In the genomic region with DNA sequence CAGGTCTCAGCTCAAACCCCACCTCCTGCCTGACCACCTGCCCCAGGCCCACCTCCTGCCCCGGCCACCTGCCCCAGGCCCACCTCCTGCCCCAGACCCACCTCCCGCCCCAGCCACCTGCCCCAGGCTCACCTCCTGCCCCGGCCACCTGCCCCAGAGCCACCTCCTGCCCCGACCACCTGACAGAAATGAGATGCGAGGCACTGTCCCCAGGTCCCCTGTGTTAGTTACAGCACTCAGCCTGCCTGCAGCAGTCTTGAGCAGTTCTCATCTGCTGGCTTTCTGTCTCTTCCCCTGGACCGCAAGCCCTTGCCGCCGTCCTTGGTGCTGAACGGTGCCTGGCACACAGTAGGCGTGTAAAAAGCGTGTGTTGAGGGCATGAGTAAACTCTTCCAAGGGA, we compare ENCODE assay signal across 20 cellular contexts.
DNase-seq lines count a peak whose midpoint lies in the region; ATAC-seq, FAIRE-seq and TF ChIP-seq lines count a peak whose summit lies in the region.
"Had no signal": no experiment of that assay in that cellular context is flagged by ENCODE, and none has a peak within 500 bp of the region (broad histone marks: within the 10 kb centered on the region; RNA-seq: fewer than 3 reads in every experiment).

No MANE protein-coding gene starts in this region.

- dilution Hi-C loops in endothelial cell of umbilical vein (cut with MboI; ENCODE audit: extremely low pct_ligation_motif_present, low sequenced_read_pairs) = no loop called here

- no peaks in the 10 kb centered on the region for H3K9me3 ChIP-seq in BLaER1
- H3K9me3 ChIP-seq in H9 (ENCODE audit: control insufficient read depth, low read depth, low read length) = no peaks in the 10 kb centered on the region
- peaks cover 4% of the 10 kb centered on the region for H3K9me3 ChIP-seq in endothelial cell of umbilical vein (replicated peaks; ENCODE audit: control insufficient read depth, insufficient read depth, low read length)
- H3K9me3 ChIP-seq: colonic mucosa, left lung, thyroid gland had no signal

- H3K36me3 Mint-ChIP-seq in H9 (ENCODE audit: insufficient read depth in 1 of 3, low read depth in 3 of 3) (no peaks in the 10 kb centered on the region), neural crest cell (ENCODE audit: low read depth) (no peaks in the 10 kb centered on the region)
- H3K36me3 Mint-ChIP-seq: naive thymus-derived CD4-positive, alpha-beta T cell had no signal

- peak overlapping the region; percentile 33 for H3K18ac ChIP-seq in H9 (ENCODE audit: insufficient read length, low read depth, low read length)

- no peaks in the 10 kb centered on the region for H3K23me2 ChIP-seq in H9 (ENCODE audit: insufficient read length, low read depth, low read length, poor library complexity, severe bottlenecking)

- H3K27me3 Mint-ChIP-seq in H9 (ENCODE audit: low read depth) = peaks cover 72% of the 10 kb centered on the region
- H3K27me3 Mint-ChIP-seq in neural crest cell (ENCODE audit: low read depth) = no peaks in the 10 kb centered on the region
- H3K27me3 Mint-ChIP-seq: activated T-helper 17 cell treated with anti-CD3 and anti-CD28 coated beads, Interleukin-2, amount 50 U/mL, for 72 hours had no signal

- H3K4me2 ChIP-seq in BLaER1 (peak overlapping the region; percentile 95), H9 (ENCODE audit: insufficient read depth, insufficient read length, low read length) (no peak overlapping the region), endothelial cell of umbilical vein (ENCODE audit: insufficient read depth, low read length) (no peak overlapping the region)

- no peak overlapping the region for H3T11ph ChIP-seq in H9 (ENCODE audit: low read length)

- no peak overlapping the region for H2AK5ac ChIP-seq in H9 (ENCODE audit: insufficient read length, low read length)

- H3K27ac ChIP-seq in BLaER1 = peak overlapping the region; percentile 77
- H3K27ac ChIP-seq in H9 (ENCODE audit: insufficient read length, low read depth, low read length) = no peak overlapping the region
- H3K27ac ChIP-seq in endothelial cell of umbilical vein (ENCODE audit: insufficient read depth, low read depth, low read length) = no peak overlapping the region
- H3K27ac ChIP-seq: colonic mucosa, left lung, thyroid gland had no signal

- H3K4me3 ChIP-seq in BLaER1 (no peak overlapping the region), endothelial cell of umbilical vein (replicated peaks in 1 of 3; ENCODE audit: insufficient read depth in 1 of 3, low read depth in 1 of 3, low read length in 3 of 3) (no peak overlapping the region)
- H3K4me3 ChIP-seq: colonic mucosa, left lung, thyroid gland had no signal

- H3K4ac ChIP-seq in H9 (ENCODE audit: low read depth, low read length) = no peak overlapping the region

- H3K79me2 ChIP-seq in H9 (ENCODE audit: insufficient read depth, low read length) = no peaks in the 10 kb centered on the region
- no peaks in the 10 kb centered on the region for H3K79me2 ChIP-seq in endothelial cell of umbilical vein (ENCODE audit: control insufficient read depth, insufficient read depth, low read length)

- peaks cover 7% of the 10 kb centered on the region; the same call in 1 of the 2 replicates for H4K20me1 ChIP-seq in BLaER1
- no peaks in the 10 kb centered on the region for H4K20me1 ChIP-seq in H9 (ENCODE audit: control insufficient read depth, insufficient read depth, insufficient read length)
- no peaks in the 10 kb centered on the region for H4K20me1 ChIP-seq in endothelial cell of umbilical vein (replicated peaks; ENCODE audit: control insufficient read depth, extremely low read depth, insufficient read depth, low read length)

- H3K9ac ChIP-seq in BLaER1 (peak overlapping the region; percentile 62; the same call in 1 of the 2 replicates), H9 (ENCODE audit: extremely low read depth, insufficient read length, low read length) (no peak overlapping the region), endothelial cell of umbilical vein (replicated peaks; ENCODE audit: extremely low read depth, insufficient read depth, low read length) (no peak overlapping the region)

- H3K4me3 Mint-ChIP-seq in H9 (no peak overlapping the region), neural crest cell (no peak overlapping the region)
- H3K4me3 Mint-ChIP-seq: activated CD8-positive, alpha-beta T cell treated with anti-CD3 and anti-CD28 coated beads, Interleukin-2, amount 10 ng/mL, durations not matched to agents 7 days and 5 days; activated T-helper 17 cell treated with anti-CD3 and anti-CD28 coated beads, Interleukin-2, amount 50 U/mL, for 72 hours; naive thymus-derived CD4-positive, alpha-beta T cell had no signal

- H2BK12ac ChIP-seq in H9 (ENCODE audit: insufficient read length, low read depth, low read length) = no peak overlapping the region

- H3K23ac ChIP-seq in H9 (ENCODE audit: insufficient read length, low read depth, low read length) = no peak overlapping the region

- H4K91ac ChIP-seq in H9 (ENCODE audit: insufficient read length, low read depth, low read length) = no peak overlapping the region

- H3K36me3 ChIP-seq in BLaER1 = no peaks in the 10 kb centered on the region
- H3K36me3 ChIP-seq in endothelial cell of umbilical vein (ENCODE audit: control insufficient read depth in 2 of 2, extremely low read depth in 1 of 2, insufficient read depth in 2 of 2, low read length in 2 of 2) = no peaks in the 10 kb centered on the region
- H3K36me3 ChIP-seq: colonic mucosa, left lung, thyroid gland had no signal

- H3K27ac Mint-ChIP-seq in H9 (no peak overlapping the region), neural crest cell (ENCODE audit: unreplicated experiment) (peak overlapping the region; percentile 83)
- H3K27ac Mint-ChIP-seq: activated CD8-positive, alpha-beta T cell treated with anti-CD3 and anti-CD28 coated beads, Interleukin-2, amount 10 ng/mL, durations not matched to agents 7 days and 5 days; activated T-helper 17 cell treated with anti-CD3 and anti-CD28 coated beads, Interleukin-2, amount 50 U/mL, for 72 hours; naive thymus-derived CD4-positive, alpha-beta T cell had no signal

- no peak overlapping the region for H2BK5ac ChIP-seq in H9 (ENCODE audit: insufficient read length, low read length)

- CTCF ChIA-PET in endothelial cell of umbilical vein (lab: Charles Lee) = no interaction called here

- no peak for TF ChIP-seq CTCF in H9 (conservative IDR thresholded peaks at IDR 0.05)
- no peak for TF ChIP-seq CTCF in endothelial cell of umbilical vein (IDR thresholded peaks at IDR 0.05; ENCODE audit: extremely low read depth in 1 of 2, insufficient read depth in 1 of 2, low read depth in 1 of 2, low read length in 2 of 2)
- TF ChIP-seq CTCF in neural crest cell (conservative IDR thresholded peaks at IDR 0.05) = no peak

- POLR2A ChIA-PET in endothelial cell of umbilical vein (lab: Charles Lee) = no interaction called here

- H3K79me1 ChIP-seq in H9 (ENCODE audit: insufficient read depth, low read depth, low read length, poor library complexity, severe bottlenecking) = no peaks in the 10 kb centered on the region

- no peaks in the 10 kb centered on the region for H3K9me1 ChIP-seq in endothelial cell of umbilical vein (replicated peaks; ENCODE audit: control insufficient read depth, extremely low read depth, insufficient read depth, low read length)

- TF ChIP-seq POLR2A in endothelial cell of umbilical vein (IDR thresholded peaks at IDR 0.05; ENCODE audit: low read depth, low read length) = no peak

- peak; percentile 57 for DNase-seq in H9
- DNase-seq in endothelial cell of umbilical vein (ENCODE audit: low read depth, low spot score) = peak; percentile 1
- DNase-seq in neural crest cell (ENCODE audit: low read depth, low spot score) = no peak
- no peak for DNase-seq in NCI-H510A (lab: John Stamatoyannopoulos, UW)
- DNase-seq in epidermal melanocyte (ENCODE audit: insufficient read length, low spot score) = no peak
- DNase-seq: activated CD8-positive, alpha-beta T cell treated with anti-CD3 and anti-CD28 coated beads, Interleukin-2, amount 10 ng/mL, durations not matched to agents 7 days and 5 days; colonic mucosa; DMS 273 treated with DMSO at 0.1 percent for 48 hours; hippocampal formation; left lung; naive thymus-derived CD4-positive, alpha-beta T cell; NCI-H2029 treated with DMSO at 0.1 percent for 48 hours; SIG-M5; stimulated activated CD4-positive, alpha-beta T cell treated with anti-CD3 and anti-CD28 coated beads, Interleukin-2, amount 100 ng/mL, for 24 hours; thyroid gland had no signal

- H3K14ac ChIP-seq in H9 (ENCODE audit: insufficient read depth, low read length) = peak overlapping the region; percentile 31; the same call in 1 of the 2 replicates

- no CpG with 5 or more reads among the region's 11 CpGs for WGBS in H9 (ENCODE audit: extremely low coverage, insufficient read length, low lambda C conversion rate)

- intact Hi-C loops in endothelial cell of umbilical vein (cut with micrococcal nuclease) = no loop called here

- H3K4me1 ChIP-seq in BLaER1 (peaks cover 33% of the 10 kb centered on the region), H9 (ENCODE audit: insufficient read depth, low read length) (no peaks in the 10 kb centered on the region), endothelial cell of umbilical vein (ENCODE audit: control insufficient read depth, extremely low read depth, insufficient read depth, low read length) (no peaks in the 10 kb centered on the region)
- H3K4me1 ChIP-seq: colonic mucosa, left lung, thyroid gland had no signal

- H2BK120ac ChIP-seq in H9 (ENCODE audit: low read depth, low read length, poor library complexity, severe bottlenecking) = peak overlapping the region; percentile 40

- no TSS peak for BruUV-seq in endothelial cell of umbilical vein (replicated peaks; lab: Mats Ljungman, UMichigan)

- H3K9me3 Mint-ChIP-seq in H9 (no peaks in the 10 kb centered on the region; a peak in 1 of 5 replicates), neural crest cell (no peaks in the 10 kb centered on the region)
- H3K9me3 Mint-ChIP-seq: activated T-helper 17 cell treated with anti-CD3 and anti-CD28 coated beads, Interleukin-2, amount 50 U/mL, for 72 hours had no signal

- H3K56ac ChIP-seq in H9 (ENCODE audit: insufficient read length, low read depth, low read length) = no peak overlapping the region

- ATAC-seq in HG03571 (IDR thresholded peaks at IDR 0.05; ENCODE audit: unreplicated experiment) (no peak), GM19467 (IDR thresholded peaks at IDR 0.05; ENCODE audit: unreplicated experiment) (no peak)
- ATAC-seq: activated CD8-positive, alpha-beta T cell treated with anti-CD3 and anti-CD28 coated beads, Interleukin-2, amount 10 ng/mL, durations not matched to agents 7 days and 5 days; activated T-helper 17 cell treated with anti-CD3 and anti-CD28 coated beads, Interleukin-2, amount 50 U/mL, for 72 hours; left lung; naive thymus-derived CD4-positive, alpha-beta T cell had no signal

- no peak overlapping the region for H2BK15ac ChIP-seq in H9 (ENCODE audit: low read depth, low read length)

- no peaks in the 10 kb centered on the region for H3K27me3 ChIP-seq in BLaER1
- peaks cover 8% of the 10 kb centered on the region; the same call in 1 of the 2 replicates for H3K27me3 ChIP-seq in H9 (ENCODE audit: insufficient read depth, low read length)
- H3K27me3 ChIP-seq in endothelial cell of umbilical vein (ENCODE audit: control insufficient read depth in 2 of 2, insufficient read depth in 2 of 2, low read length in 2 of 2) = no peaks in the 10 kb centered on the region
- H3K27me3 ChIP-seq: colonic mucosa, thyroid gland had no signal

- H3K4me1 Mint-ChIP-seq in H9 = peaks cover 0 to 5% of the 10 kb centered on the region in 2 experiments; a peak in 1 of 4 replicates
- H3K4me1 Mint-ChIP-seq in neural crest cell = peaks cover 6% of the 10 kb centered on the region
- H3K4me1 Mint-ChIP-seq: activated T-helper 17 cell treated with anti-CD3 and anti-CD28 coated beads, Interleukin-2, amount 50 U/mL, for 72 hours; naive thymus-derived CD4-positive, alpha-beta T cell had no signal

- H4K8ac ChIP-seq in H9 (replicated peaks; ENCODE audit: insufficient read length, low read depth, low read length) = no peak overlapping the region

- no peak for FAIRE-seq in endothelial cell of umbilical vein (lab: Jason Lieb, UNC)
- FAIRE-seq: TTC549 had no signal

- peak overlapping the region; percentile 9 for H4K5ac ChIP-seq in H9 (ENCODE audit: insufficient read length, low read depth, low read length)

- no peak overlapping the region for H2BK20ac ChIP-seq in H9 (ENCODE audit: low read depth, low read length, poor library complexity, severe bottlenecking)

- no peak overlapping the region for H2AFZ ChIP-seq in H9 (ENCODE audit: low read length)
- H2AFZ ChIP-seq in endothelial cell of umbilical vein (ENCODE audit: low read depth, low read length) = no peak overlapping the region

Comparison
In these comparisons a context has a peak if more than half of its experiments do, and no peak if none do; other contexts are left out.
1. DNase-seq: peak in H9 (single experiment) and endothelial cell of umbilical vein (single experiment); none in neural crest cell (single experiment), NCI-H510A (single experiment) and epidermal melanocyte (single experiment).